In genomic region chr13:76865996-76866503, GRCh38 we compare ENCODE assay signal across 23 cellular contexts.
"Had no signal": no experiment of that assay in that cellular context is flagged by ENCODE, and none has a peak within 500 bp of the region (broad histone marks: within the 10 kb centered on the region; RNA-seq: fewer than 3 reads in every experiment).

No MANE protein-coding gene starts in this region.

- H3K27me3 ChIP-seq: neutrophil, right atrium auricular region, stomach, testis, thyroid gland, transverse colon, upper lobe of left lung, vagina had no signal

- H3K27ac ChIP-seq: left ventricle myocardium inferior, neutrophil, right atrium auricular region, skin epidermis, stomach, testis, thyroid gland, transverse colon, upper lobe of left lung, vagina had no signal

- H3K4me1 ChIP-seq: left ventricle myocardium inferior, stomach, testis, thyroid gland, transverse colon, vagina had no signal

- H3K9me3 ChIP-seq: left ventricle myocardium inferior, mucosa of descending colon, neutrophil, right atrium auricular region, stomach, testis, thyroid gland, transverse colon, upper lobe of left lung, vagina had no signal

- H3K4me3 ChIP-seq: left ventricle myocardium inferior, lung, mucosa of descending colon, right atrium auricular region, skin epidermis, stomach, testis, thyroid gland, transverse colon, upper lobe of left lung, vagina had no signal

- DNase-seq: hypothalamus; islet precursor cell; left ventricle myocardium inferior; midbrain; mucosa of descending colon; naive thymus-derived CD4-positive, alpha-beta T cell; occipital lobe; stimulated activated CD4-positive, alpha-beta T cell treated with anti-CD3 and anti-CD28 coated beads, Interleukin-12 subunit alpha, Interleukin-12 subunit beta, amount 100 ng/mL, for 4 hours; stimulated activated CD4-positive, alpha-beta T cell treated with anti-CD3 and anti-CD28 coated beads, Interleukin-15, amount 100 ng/mL, for 24 hours; stimulated activated CD4-positive, alpha-beta T cell treated with anti-CD3 and anti-CD28 coated beads, Interleukin-2, amount 100 ng/mL, for 24 hours; stimulated activated CD4-positive, alpha-beta T cell treated with anti-CD3 and anti-CD28 coated beads, Interleukin-4, amount 100 ng/mL, for 1 hour; stimulated activated naive B cell treated with anti-CD40 and anti-IgM and Interleukin-4, amounts not matched to agents 10 μg/mL and 1 μg/mL and 100 μg/mL, for 72 hours; stimulated activated naive CD8-positive, alpha-beta T cell treated with anti-CD3 and anti-CD28 coated beads, Interleukin-15, Interleukin-2, amounts not matched to agents 100 U/mL and 50 U/mL, for 24 hours; stomach; testis; thyroid gland; transverse colon; upper lobe of left lung had no signal

- H3K36me3 ChIP-seq: left ventricle myocardium inferior, neutrophil, right atrium auricular region, stomach, thyroid gland, transverse colon, upper lobe of left lung, vagina had no signal
